Comparison of ENCODE assay signal across 1 cellular context in genomic region chr2:165953655-165954606, GRCh38.
TF ChIP-seq lines count a peak whose summit lies in the region.

Gene TTC21B, minus strand, starts transcription at chr2:165953776. Its CDS starts 71 bp downstream, at chr2:165953705.

TF ChIP-seq in GM23338, 12 proteins besides CTCF, POLR2A, EP300 and RAD21 (continued from another document):
- TF ChIP-seq, protein P1, sequence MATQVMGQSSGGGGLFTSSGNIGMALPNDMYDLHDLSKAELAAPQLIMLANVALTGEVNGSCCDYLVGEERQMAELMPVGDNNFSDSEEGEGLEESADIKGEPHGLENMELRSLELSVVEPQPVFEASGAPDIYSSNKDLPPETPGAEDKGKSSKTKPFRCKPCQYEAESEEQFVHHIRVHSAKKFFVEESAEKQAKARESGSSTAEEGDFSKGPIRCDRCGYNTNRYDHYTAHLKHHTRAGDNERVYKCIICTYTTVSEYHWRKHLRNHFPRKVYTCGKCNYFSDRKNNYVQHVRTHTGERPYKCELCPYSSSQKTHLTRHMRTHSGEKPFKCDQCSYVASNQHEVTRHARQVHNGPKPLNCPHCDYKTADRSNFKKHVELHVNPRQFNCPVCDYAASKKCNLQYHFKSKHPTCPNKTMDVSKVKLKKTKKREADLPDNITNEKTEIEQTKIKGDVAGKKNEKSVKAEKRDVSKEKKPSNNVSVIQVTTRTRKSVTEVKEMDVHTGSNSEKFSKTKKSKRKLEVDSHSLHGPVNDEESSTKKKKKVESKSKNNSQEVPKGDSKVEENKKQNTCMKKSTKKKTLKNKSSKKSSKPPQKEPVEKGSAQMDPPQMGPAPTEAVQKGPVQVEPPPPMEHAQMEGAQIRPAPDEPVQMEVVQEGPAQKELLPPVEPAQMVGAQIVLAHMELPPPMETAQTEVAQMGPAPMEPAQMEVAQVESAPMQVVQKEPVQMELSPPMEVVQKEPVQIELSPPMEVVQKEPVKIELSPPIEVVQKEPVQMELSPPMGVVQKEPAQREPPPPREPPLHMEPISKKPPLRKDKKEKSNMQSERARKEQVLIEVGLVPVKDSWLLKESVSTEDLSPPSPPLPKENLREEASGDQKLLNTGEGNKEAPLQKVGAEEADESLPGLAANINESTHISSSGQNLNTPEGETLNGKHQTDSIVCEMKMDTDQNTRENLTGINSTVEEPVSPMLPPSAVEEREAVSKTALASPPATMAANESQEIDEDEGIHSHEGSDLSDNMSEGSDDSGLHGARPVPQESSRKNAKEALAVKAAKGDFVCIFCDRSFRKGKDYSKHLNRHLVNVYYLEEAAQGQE (IDR thresholded peaks at IDR 0.05; ENCODE audit: unreplicated experiment) = no peak
- TF ChIP-seq, protein P2, sequence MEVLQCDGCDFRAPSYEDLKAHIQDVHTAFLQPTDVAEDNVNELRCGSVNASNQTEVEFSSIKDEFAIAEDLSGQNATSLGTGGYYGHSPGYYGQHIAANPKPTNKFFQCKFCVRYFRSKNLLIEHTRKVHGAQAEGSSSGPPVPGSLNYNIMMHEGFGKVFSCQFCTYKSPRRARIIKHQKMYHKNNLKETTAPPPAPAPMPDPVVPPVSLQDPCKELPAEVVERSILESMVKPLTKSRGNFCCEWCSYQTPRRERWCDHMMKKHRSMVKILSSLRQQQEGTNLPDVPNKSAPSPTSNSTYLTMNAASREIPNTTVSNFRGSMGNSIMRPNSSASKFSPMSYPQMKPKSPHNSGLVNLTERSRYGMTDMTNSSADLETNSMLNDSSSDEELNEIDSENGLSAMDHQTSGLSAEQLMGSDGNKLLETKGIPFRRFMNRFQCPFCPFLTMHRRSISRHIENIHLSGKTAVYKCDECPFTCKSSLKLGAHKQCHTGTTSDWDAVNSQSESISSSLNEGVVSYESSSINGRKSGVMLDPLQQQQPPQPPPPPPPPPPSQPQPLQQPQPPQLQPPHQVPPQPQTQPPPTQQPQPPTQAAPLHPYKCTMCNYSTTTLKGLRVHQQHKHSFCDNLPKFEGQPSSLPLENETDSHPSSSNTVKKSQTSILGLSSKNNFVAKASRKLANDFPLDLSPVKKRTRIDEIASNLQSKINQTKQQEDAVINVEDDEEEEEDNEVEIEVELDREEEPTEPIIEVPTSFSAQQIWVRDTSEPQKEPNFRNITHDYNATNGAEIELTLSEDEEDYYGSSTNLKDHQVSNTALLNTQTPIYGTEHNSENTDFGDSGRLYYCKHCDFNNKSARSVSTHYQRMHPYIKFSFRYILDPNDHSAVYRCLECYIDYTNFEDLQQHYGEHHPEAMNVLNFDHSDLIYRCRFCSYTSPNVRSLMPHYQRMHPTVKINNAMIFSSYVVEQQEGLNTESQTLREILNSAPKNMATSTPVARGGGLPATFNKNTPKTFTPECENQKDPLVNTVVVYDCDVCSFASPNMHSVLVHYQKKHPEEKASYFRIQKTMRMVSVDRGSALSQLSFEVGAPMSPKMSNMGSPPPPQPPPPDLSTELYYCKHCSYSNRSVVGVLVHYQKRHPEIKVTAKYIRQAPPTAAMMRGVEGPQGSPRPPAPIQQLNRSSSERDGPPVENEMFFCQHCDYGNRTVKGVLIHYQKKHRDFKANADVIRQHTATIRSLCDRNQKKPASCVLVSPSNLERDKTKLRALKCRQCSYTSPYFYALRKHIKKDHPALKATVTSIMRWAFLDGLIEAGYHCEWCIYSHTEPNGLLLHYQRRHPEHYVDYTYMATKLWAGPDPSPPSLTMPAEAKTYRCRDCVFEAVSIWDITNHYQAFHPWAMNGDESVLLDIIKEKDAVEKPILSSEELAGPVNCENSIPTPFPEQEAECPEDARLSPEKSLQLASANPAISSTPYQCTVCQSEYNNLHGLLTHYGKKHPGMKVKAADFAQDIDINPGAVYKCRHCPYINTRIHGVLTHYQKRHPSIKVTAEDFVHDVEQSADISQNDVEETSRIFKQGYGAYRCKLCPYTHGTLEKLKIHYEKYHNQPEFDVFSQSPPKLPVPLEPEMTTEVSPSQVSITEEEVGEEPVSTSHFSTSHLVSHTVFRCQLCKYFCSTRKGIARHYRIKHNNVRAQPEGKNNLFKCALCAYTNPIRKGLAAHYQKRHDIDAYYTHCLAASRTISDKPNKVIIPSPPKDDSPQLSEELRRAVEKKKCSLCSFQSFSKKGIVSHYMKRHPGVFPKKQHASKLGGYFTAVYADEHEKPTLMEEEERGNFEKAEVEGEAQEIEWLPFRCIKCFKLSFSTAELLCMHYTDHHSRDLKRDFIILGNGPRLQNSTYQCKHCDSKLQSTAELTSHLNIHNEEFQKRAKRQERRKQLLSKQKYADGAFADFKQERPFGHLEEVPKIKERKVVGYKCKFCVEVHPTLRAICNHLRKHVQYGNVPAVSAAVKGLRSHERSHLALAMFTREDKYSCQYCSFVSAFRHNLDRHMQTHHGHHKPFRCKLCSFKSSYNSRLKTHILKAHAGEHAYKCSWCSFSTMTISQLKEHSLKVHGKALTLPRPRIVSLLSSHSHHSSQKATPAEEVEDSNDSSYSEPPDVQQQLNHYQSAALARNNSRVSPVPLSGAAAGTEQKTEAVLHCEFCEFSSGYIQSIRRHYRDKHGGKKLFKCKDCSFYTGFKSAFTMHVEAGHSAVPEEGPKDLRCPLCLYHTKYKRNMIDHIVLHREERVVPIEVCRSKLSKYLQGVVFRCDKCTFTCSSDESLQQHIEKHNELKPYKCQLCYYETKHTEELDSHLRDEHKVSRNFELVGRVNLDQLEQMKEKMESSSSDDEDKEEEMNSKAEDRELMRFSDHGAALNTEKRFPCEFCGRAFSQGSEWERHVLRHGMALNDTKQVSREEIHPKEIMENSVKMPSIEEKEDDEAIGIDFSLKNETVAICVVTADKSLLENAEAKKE (CRISPR knock-in tag; IDR thresholded peaks at IDR 0.05) = no peak
- TF ChIP-seq STAT1 (IDR thresholded peaks at IDR 0.05; ENCODE audit: unreplicated experiment) (no peak), EZH2 (IDR thresholded peaks at IDR 0.05; ENCODE audit: low read depth, unreplicated experiment) (no peak), NANOG (IDR thresholded peaks at IDR 0.05; ENCODE audit: borderline replicate concordance) (no peak), ZNF331 (CRISPR knock-in tag; IDR thresholded peaks at IDR 0.05; ENCODE audit: low read depth) (no peak), EZH2phosphoT487 (IDR thresholded peaks at IDR 0.05; ENCODE audit: unreplicated experiment) (no peak), CREB1 (CRISPR knock-in tag; IDR thresholded peaks at IDR 0.05; ENCODE audit: low read depth) (peak; percentile 85), POLR2AphosphoS5 (IDR thresholded peaks at IDR 0.05; ENCODE audit: low read depth) (peak; percentile 87)
- TF ChIP-seq, protein P3, sequence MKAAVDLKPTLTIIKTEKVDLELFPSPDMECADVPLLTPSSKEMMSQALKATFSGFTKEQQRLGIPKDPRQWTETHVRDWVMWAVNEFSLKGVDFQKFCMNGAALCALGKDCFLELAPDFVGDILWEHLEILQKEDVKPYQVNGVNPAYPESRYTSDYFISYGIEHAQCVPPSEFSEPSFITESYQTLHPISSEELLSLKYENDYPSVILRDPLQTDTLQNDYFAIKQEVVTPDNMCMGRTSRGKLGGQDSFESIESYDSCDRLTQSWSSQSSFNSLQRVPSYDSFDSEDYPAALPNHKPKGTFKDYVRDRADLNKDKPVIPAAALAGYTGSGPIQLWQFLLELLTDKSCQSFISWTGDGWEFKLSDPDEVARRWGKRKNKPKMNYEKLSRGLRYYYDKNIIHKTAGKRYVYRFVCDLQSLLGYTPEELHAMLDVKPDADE (IDR thresholded peaks at IDR 0.05) = no peak
